ENCODE assay signal across 9 cellular contexts in genomic region chr10:70480254-70480861, GRCh38. TPM values are rescaled to one million over a fixed set of nuclear protein-coding genes. Genes with fewer than 3 reads are reported as not detected.
DNase-seq lines count a peak whose midpoint lies in the region; ATAC-seq and TF ChIP-seq lines count a peak whose summit lies in the region.
"Had no signal": no experiment of that assay in that cellular context is flagged by ENCODE, and none has a peak within 500 bp of the region (broad histone marks: within the 10 kb centered on the region; RNA-seq: fewer than 3 reads in every experiment).

No MANE protein-coding gene starts in this region.

- H3K9me3 ChIP-seq in sigmoid colon, result no peaks in the 10 kb centered on the region
- H3K9me3 ChIP-seq: prostate gland had no signal

- 29 to 34% methylated on average over 9 of the region's 9 CpGs for WGBS in sigmoid colon, 2 donors

- no peak for TF ChIP-seq POLR2A in sigmoid colon (IDR thresholded peaks at IDR 0.05)

- H3K4me1 ChIP-seq in sigmoid colon, result peaks cover 0 to 65% (median 59%) of the 10 kb centered on the region in 4 donors
- H3K4me1 ChIP-seq: prostate gland had no signal

- H3K27me3 ChIP-seq in sigmoid colon, result no peaks in the 10 kb centered on the region

- peak overlapping the region in 3 of 4 donors; percentile 1 to 77 (median 73) for H3K4me3 ChIP-seq in sigmoid colon
- H3K4me3 ChIP-seq: prostate gland had no signal

- POLR2A ChIA-PET in RWPE1 (lab: Yijun Ruan, JAX; ENCODE audit: low non-redundant PET), result no interaction called here

- no peaks in the 10 kb centered on the region for H3K36me3 ChIP-seq in sigmoid colon
- H3K36me3 ChIP-seq: prostate gland had no signal

- intact Hi-C loops in sigmoid colon (cut with DNase I), result no loop called here

- DNase-seq in NCI-H69 (lab: John Stamatoyannopoulos, UW), result peak; percentile 68
- DNase-seq in central memory CD4-positive, alpha-beta T cell, result peak; percentile 24
- no peak for DNase-seq in sigmoid colon
- no peak for DNase-seq in RWPE1 (ENCODE audit: low spot score)
- DNase-seq in GM19238 (ENCODE audit: insufficient read length, low spot score), result no peak
- DNase-seq in stimulated activated naive CD4-positive, alpha-beta T cell treated with Interleukin-2 at 50 U/mL for 16 hours (lab: John Stamatoyannopoulos, UW), result no peak

- ATAC-seq in GM18511 (IDR thresholded peaks at IDR 0.05; ENCODE audit: unreplicated experiment), result peak; percentile 35
- ATAC-seq in GM19397 (IDR thresholded peaks at IDR 0.05; ENCODE audit: unreplicated experiment), result no peak

- H3K27ac ChIP-seq in sigmoid colon, result peak overlapping the region; percentile 77 to 90 (median 81)
- no peak overlapping the region for H3K27ac ChIP-seq in RWPE1

- CTCF ChIA-PET in RWPE1 (lab: Yijun Ruan, JAX), result interaction anchor here (1.8 kb wide), 1 partner anchor 19 kb away, joined by 6 read pairs; no protein-coding TSS in a partner anchor

- no peak for TF ChIP-seq EP300 in sigmoid colon (IDR thresholded peaks at IDR 0.05)

- TF ChIP-seq CTCF in sigmoid colon (IDR thresholded peaks at IDR 0.05) (no peak), RWPE1 (conservative IDR thresholded peaks at IDR 0.05; ENCODE audit: low read depth) (no peak)

RNA-seq across cellular contexts. Expression of gene PALD1, which starts 1.8 kb away (rescaled TPM):
- total RNA-seq in sigmoid colon, result 10 to 100 TPM; 13.9 to 33.8 (median 18.8) TPM
- 1 to 10 TPM; 1.8 to 6.2 (median 1.8) TPM for polyA plus RNA-seq in sigmoid colon

RNA-seq across cellular contexts. Expression of gene NODAL, which starts 38.9 kb away (rescaled TPM):
- not detected for total RNA-seq in sigmoid colon
- not detected for polyA plus RNA-seq in sigmoid colon
- total RNA-seq: prostate gland had no signal

Comparison
In these comparisons a context has a peak if more than half of its experiments do, and no peak if none do; other contexts are left out.
1. DNase-seq: peak in NCI-H69 (single experiment) and central memory CD4-positive, alpha-beta T cell (single experiment); none in sigmoid colon (single experiment), RWPE1 (single experiment), GM19238 (single experiment) and stimulated activated naive CD4-positive, alpha-beta T cell treated with Interleukin-2 at 50 U/mL for 16 hours (single experiment).